2 cellular contexts compared by ENCODE assay signal in genomic region chr4:60019180-60019579, GRCh38.
TF ChIP-seq lines count a peak whose summit lies in the region.

No MANE protein-coding gene starts in this region.

TF ChIP-seq in liver, 16 proteins besides CTCF, POLR2A, EP300 and RAD21:
- TF ChIP-seq YY1 (IDR thresholded peaks at IDR 0.05) (no peak), EGR1 (IDR thresholded peaks at IDR 0.05; ENCODE audit: low read depth in 2 of 2) (no peak), ATF3 (IDR thresholded peaks at IDR 0.05) (no peak), SP1 (IDR thresholded peaks at IDR 0.05) (no peak)
TF ChIP-seq in liver: peak in this region for 0.

TF ChIP-seq in HepG2, 621 proteins besides CTCF, POLR2A, EP300 and RAD21:
- TF ChIP-seq ZNF124 (CRISPR knock-in tag; IDR thresholded peaks at IDR 0.05) (no peak), ZNF572 (CRISPR knock-in tag; IDR thresholded peaks at IDR 0.05) (no peak), ZSCAN5A (CRISPR knock-in tag; IDR thresholded peaks at IDR 0.05; ENCODE audit: borderline replicate concordance) (no peak), RARA (CRISPR knock-in tag; IDR thresholded peaks at IDR 0.05) (no peak), ZBTB46 (CRISPR knock-in tag; IDR thresholded peaks at IDR 0.05; ENCODE audit: borderline replicate concordance) (no peak), NR3C1 (CRISPR knock-in tag; IDR thresholded peaks at IDR 0.05) (no peak), ZBTB44 (CRISPR knock-in tag; IDR thresholded peaks at IDR 0.05) (no peak), ZNF33A (CRISPR knock-in tag; IDR thresholded peaks at IDR 0.05; ENCODE audit: borderline replicate concordance) (no peak), TFDP1 (CRISPR knock-in tag; IDR thresholded peaks at IDR 0.05; ENCODE audit: borderline replicate concordance) (no peak), ZNF784 (CRISPR knock-in tag; IDR thresholded peaks at IDR 0.05; ENCODE audit: borderline replicate concordance) (no peak), RAD51 (IDR thresholded peaks at IDR 0.05; ENCODE audit: borderline replicate concordance) (no peak), FOXK2 (IDR thresholded peaks at IDR 0.05) (no peak), ZNF484 (CRISPR knock-in tag; IDR thresholded peaks at IDR 0.05; ENCODE audit: borderline replicate concordance, low read depth) (no peak), ZNF616 (CRISPR knock-in tag; IDR thresholded peaks at IDR 0.05; ENCODE audit: low read depth) (no peak), NCOR1 (IDR thresholded peaks at IDR 0.05; ENCODE audit: borderline replicate concordance, low read length) (no peak), ZMYM4 (CRISPR knock-in tag; IDR thresholded peaks at IDR 0.05) (no peak), ZNF33B (CRISPR knock-in tag; IDR thresholded peaks at IDR 0.05) (no peak), ZNF383 (CRISPR knock-in tag; IDR thresholded peaks at IDR 0.05; ENCODE audit: borderline replicate concordance) (no peak), SP4 (CRISPR knock-in tag; IDR thresholded peaks at IDR 0.05) (no peak), KDM5A (IDR thresholded peaks at IDR 0.05; ENCODE audit: borderline replicate concordance, low read length) (no peak)
TF ChIP-seq in HepG2: peak in this region for 0.
